Comparison of ENCODE assay signal across 14 cellular contexts in the genomic region with DNA sequence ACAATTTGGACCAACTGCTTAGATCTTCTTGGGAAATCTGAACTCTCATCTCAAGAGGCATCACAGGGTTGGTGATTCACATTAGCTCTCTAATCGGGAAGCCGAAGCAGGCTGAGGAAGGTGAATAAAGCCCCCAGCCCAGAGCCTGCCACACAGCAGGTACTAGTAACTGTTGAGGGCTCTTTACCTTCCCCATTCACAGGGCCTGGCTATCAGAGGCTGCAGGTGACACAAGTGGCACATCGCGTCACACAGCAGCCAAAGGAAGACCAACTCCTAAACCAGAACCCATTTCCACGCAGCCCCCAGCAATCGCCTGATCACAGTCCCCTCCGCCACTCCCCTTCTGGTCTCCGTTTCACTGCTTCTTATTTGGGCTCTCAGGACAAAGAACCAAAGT.
"Had no signal": no experiment of that assay in that cellular context is flagged by ENCODE, and none has a peak within 500 bp of the region (broad histone marks: within the 10 kb centered on the region; RNA-seq: fewer than 3 reads in every experiment).

No MANE protein-coding gene starts in this region.

- H3K9me3 Mint-ChIP-seq: endodermal cell, nephron had no signal

- ATAC-seq: psoas muscle, sciatic nerve had no signal

- H3K4me3 Mint-ChIP-seq: endodermal cell, nephron, type B pancreatic cell had no signal

- DNase-seq: activated CD4-positive, alpha-beta T cell treated with anti-CD3 and anti-CD28 coated beads for 4 hours; activated T-cell treated with anti-CD3 and anti-CD28 coated beads, Interleukin-2, amount 50 U/mL, for 48 hours; central memory CD4-positive, alpha-beta T cell; endodermal cell; left cardiac atrium; psoas muscle; stimulated activated CD4-positive, alpha-beta T cell treated with anti-CD3 and anti-CD28 coated beads, Interleukin-2, amount 100 ng/mL, for 24 hours; stimulated activated naive CD4-positive, alpha-beta T cell treated with Interleukin-2 at 50 U/mL for 16 hours; T1000 had no signal

- H3K27ac ChIP-seq: psoas muscle, VCaP had no signal

- H3K4me3 ChIP-seq: lung, psoas muscle had no signal

- H3K27ac Mint-ChIP-seq: nephron, type B pancreatic cell had no signal

- H3K9me3 ChIP-seq: psoas muscle had no signal

- H3K27me3 Mint-ChIP-seq: type B pancreatic cell had no signal
